In the genomic region with DNA sequence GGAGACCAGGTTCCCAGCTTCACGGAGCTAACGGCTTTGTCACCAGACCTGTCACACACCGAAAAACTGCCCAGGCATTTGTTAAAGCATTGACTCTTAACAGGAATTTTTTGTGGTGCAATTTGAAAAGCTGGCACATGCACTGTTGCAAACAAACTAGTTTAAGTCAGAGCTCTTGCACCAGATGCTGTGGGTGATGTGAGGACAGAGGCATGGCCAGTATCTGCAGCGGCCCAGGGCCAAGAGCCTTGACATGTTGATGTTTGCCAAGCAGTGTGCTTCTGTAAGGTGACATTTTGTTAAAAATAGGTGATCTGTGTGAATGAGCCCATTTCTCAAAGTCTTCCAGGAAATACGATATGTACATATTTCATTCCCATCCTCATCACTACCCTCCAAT, we compare ENCODE assay signal across 15 cellular contexts.
"Had no signal": no experiment of that assay in that cellular context is flagged by ENCODE, and none has a peak within 500 bp of the region (broad histone marks: within the 10 kb centered on the region; RNA-seq: fewer than 3 reads in every experiment).

No MANE protein-coding gene starts in this region.

- H3K36me3 ChIP-seq: esophagus muscularis mucosa, prostate gland, thyroid gland, uterus had no signal

- H3K4me3 ChIP-seq: esophagus muscularis mucosa, prostate gland, thyroid gland, uterus had no signal

- DNase-seq: activated B cell treated with CpG ODN at 0.5 μM for 24 hours; activated CD4-positive, alpha-beta T cell treated with anti-CD3 and anti-CD28 coated beads, Interleukin-2, amount 50 U/mL, for 1 hour; activated effector memory CD4-positive, alpha-beta T cell treated with Interleukin-2 at 50 U/mL for 16 hours; anterior cingulate cortex; hypothalamus; natural killer cell; nucleus accumbens; stimulated activated CD4-positive, alpha-beta T cell treated with anti-CD3 and anti-CD28 coated beads, Interleukin-4, amount 100 ng/mL, for 1 hour; stimulated activated CD8-positive, alpha-beta memory T cell treated with anti-CD3 and anti-CD28 coated beads, Interleukin-4, amount 100 ng/mL, for 48 hours; stimulated activated naive CD8-positive, alpha-beta T cell treated with anti-CD3 and anti-CD28 coated beads, Interleukin-15, Interleukin-2, amounts not matched to agents 100 U/mL and 50 U/mL, for 24 hours; thyroid gland; uterus had no signal

- H3K4me1 ChIP-seq: prostate gland, thyroid gland, uterus had no signal

- ATAC-seq: natural killer cell; SK-N-SH treated with all-trans-retinoic acid at 6 μM for 48 hours; stimulated activated naive CD8-positive, alpha-beta T cell treated with anti-CD3 and anti-CD28 coated beads, Interleukin-15, Interleukin-2, amounts not matched to agents 100 U/mL and 50 U/mL, for 24 hours had no signal

- H3K27me3 ChIP-seq: esophagus muscularis mucosa, thyroid gland, uterus had no signal

- H3K27ac ChIP-seq: esophagus muscularis mucosa, prostate gland, thyroid gland, uterus had no signal

- H3K9me3 ChIP-seq: esophagus muscularis mucosa, prostate gland, thyroid gland, uterus had no signal
